1 cellular context compared by ENCODE assay signal in genomic region chr14:103245624-103246031, GRCh38.
TF ChIP-seq lines count a peak whose summit lies in the region.
"Not testable (repeated sequence)": the region's sequence is repeated elsewhere in the genome, so short reads cannot be mapped to it uniquely, and the experiment has no call there.

No MANE protein-coding gene starts in this region.

TF ChIP-seq in HepG2, 621 proteins besides CTCF, POLR2A, EP300 and RAD21 (continued from another document and continues in another):
- TF ChIP-seq AHDC1 (CRISPR knock-in tag; IDR thresholded peaks at IDR 0.05; ENCODE audit: borderline replicate concordance), result peak; percentile 31; the same call in 1 of the 2 replicates
- peak; percentile 47 for TF ChIP-seq HDAC1 (CRISPR knock-in tag; IDR thresholded peaks at IDR 0.05)
- peak; percentile 25 to 42; a peak in 2 of 4 replicates for TF ChIP-seq NR2F1 (CRISPR knock-in tag; IDR thresholded peaks at IDR 0.05)
- TF ChIP-seq CREB1 (IDR thresholded peaks at IDR 0.05); ATF7 (CRISPR knock-in tag; IDR thresholded peaks at IDR 0.05): not testable (repeated sequence)
- peak; percentile 49; the same call in 1 of the 2 replicates for TF ChIP-seq CREB1 (CRISPR knock-in tag; IDR thresholded peaks at IDR 0.05)
- 0 out of 2 replicates have a peak, but pooled peaks have one; percentile 5 for TF ChIP-seq ZNF264 (CRISPR knock-in tag; IDR thresholded peaks at IDR 0.05)
- TF ChIP-seq FOXK1 (CRISPR knock-in tag; IDR thresholded peaks at IDR 0.05; ENCODE audit: borderline replicate concordance, low read depth), result peak; percentile 43
- TF ChIP-seq RXRA (CRISPR knock-in tag; IDR thresholded peaks at IDR 0.05), result peak; percentile 16; the same call in 1 of the 2 replicates
- TF ChIP-seq, protein P1, sequence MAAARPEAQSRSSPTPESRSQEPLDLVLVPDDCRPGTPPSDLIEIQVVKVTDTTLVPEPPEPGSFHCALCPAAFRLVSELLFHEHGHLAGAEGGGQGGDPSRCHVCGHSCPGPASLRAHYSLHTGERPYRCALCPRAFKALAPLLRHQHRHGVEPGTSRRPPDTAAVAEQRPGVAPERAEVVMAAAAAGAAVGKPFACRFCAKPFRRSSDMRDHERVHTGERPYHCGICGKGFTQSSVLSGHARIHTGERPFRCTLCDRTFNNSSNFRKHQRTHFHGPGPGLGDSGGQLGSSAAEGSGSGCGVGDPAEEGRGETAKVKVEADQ (CRISPR knock-in tag; IDR thresholded peaks at IDR 0.05; ENCODE audit: borderline replicate concordance), result 0 out of 2 replicates have a peak, but pooled peaks have one; percentile 51
- 0 out of 2 replicates have a peak, but pooled peaks have one; percentile 36 for TF ChIP-seq ZNF614 (CRISPR knock-in tag; IDR thresholded peaks at IDR 0.05; ENCODE audit: borderline replicate concordance)
- TF ChIP-seq ZNF331 (CRISPR knock-in tag; IDR thresholded peaks at IDR 0.05), result peak; percentile 96
- peak; percentile 57; the same call in 1 of the 2 replicates for TF ChIP-seq HNF4G (IDR thresholded peaks at IDR 0.05; ENCODE audit: borderline replicate concordance, low read depth, low read length)
- peak; percentile 71; the same call in 1 of the 2 replicates for TF ChIP-seq HNF4G (CRISPR knock-in tag; IDR thresholded peaks at IDR 0.05; ENCODE audit: borderline replicate concordance, low read depth)
- peak; percentile 85 for TF ChIP-seq ATF7 (IDR thresholded peaks at IDR 0.05)
- peak; percentile 70 for TF ChIP-seq GATAD2A (CRISPR knock-in tag; IDR thresholded peaks at IDR 0.05)
- TF ChIP-seq FOSL2 (CRISPR knock-in tag; IDR thresholded peaks at IDR 0.05), result peak; percentile 72
- TF ChIP-seq ZFX (CRISPR knock-in tag; IDR thresholded peaks at IDR 0.05; ENCODE audit: low read depth), result peak; percentile 8; the same call in 1 of the 2 replicates
- TF ChIP-seq, protein P2, sequence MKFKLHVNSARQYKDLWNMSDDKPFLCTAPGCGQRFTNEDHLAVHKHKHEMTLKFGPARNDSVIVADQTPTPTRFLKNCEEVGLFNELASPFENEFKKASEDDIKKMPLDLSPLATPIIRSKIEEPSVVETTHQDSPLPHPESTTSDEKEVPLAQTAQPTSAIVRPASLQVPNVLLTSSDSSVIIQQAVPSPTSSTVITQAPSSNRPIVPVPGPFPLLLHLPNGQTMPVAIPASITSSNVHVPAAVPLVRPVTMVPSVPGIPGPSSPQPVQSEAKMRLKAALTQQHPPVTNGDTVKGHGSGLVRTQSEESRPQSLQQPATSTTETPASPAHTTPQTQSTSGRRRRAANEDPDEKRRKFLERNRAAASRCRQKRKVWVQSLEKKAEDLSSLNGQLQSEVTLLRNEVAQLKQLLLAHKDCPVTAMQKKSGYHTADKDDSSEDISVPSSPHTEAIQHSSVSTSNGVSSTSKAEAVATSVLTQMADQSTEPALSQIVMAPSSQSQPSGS (CRISPR knock-in tag; IDR thresholded peaks at IDR 0.05), result peak; percentile 63
- TF ChIP-seq ESRRA (CRISPR knock-in tag; IDR thresholded peaks at IDR 0.05; ENCODE audit: low read depth), result peak; percentile 92
- TF ChIP-seq RARA (CRISPR knock-in tag; IDR thresholded peaks at IDR 0.05), result peak; percentile 71; the same call in 1 of the 2 replicates
- TF ChIP-seq ZGPAT (CRISPR knock-in tag; IDR thresholded peaks at IDR 0.05), result peak; percentile 52; the same call in 1 of the 2 replicates
- TF ChIP-seq MED1 (CRISPR knock-in tag; IDR thresholded peaks at IDR 0.05), result peak; percentile 63; the same call in 1 of the 2 replicates
- TF ChIP-seq, protein P3, sequence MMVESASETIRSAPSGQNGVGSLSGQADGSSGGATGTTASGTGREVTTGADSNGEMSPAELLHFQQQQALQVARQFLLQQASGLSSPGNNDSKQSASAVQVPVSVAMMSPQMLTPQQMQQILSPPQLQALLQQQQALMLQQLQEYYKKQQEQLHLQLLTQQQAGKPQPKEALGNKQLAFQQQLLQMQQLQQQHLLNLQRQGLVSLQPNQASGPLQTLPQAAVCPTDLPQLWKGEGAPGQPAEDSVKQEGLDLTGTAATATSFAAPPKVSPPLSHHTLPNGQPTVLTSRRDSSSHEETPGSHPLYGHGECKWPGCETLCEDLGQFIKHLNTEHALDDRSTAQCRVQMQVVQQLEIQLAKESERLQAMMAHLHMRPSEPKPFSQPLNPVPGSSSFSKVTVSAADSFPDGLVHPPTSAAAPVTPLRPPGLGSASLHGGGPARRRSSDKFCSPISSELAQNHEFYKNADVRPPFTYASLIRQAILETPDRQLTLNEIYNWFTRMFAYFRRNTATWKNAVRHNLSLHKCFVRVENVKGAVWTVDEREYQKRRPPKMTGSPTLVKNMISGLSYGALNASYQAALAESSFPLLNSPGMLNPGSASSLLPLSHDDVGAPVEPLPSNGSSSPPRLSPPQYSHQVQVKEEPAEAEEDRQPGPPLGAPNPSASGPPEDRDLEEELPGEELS (CRISPR knock-in tag; IDR thresholded peaks at IDR 0.05), result peak; percentile 76
- TF ChIP-seq PATZ1 (CRISPR knock-in tag; IDR thresholded peaks at IDR 0.05), result peak; percentile 62; the same call in 1 of the 2 replicates
- TF ChIP-seq PHF21A (CRISPR knock-in tag; IDR thresholded peaks at IDR 0.05), result 0 out of 2 replicates have a peak, but pooled peaks have one; percentile 26
- peak; percentile 63; the same call in 1 of the 2 replicates for TF ChIP-seq ARID5B (CRISPR knock-in tag; IDR thresholded peaks at IDR 0.05)
- 0 out of 2 replicates have a peak, but pooled peaks have one; percentile 42 for TF ChIP-seq FOXA3 (CRISPR knock-in tag; IDR thresholded peaks at IDR 0.05)
- TF ChIP-seq HOXA3 (CRISPR knock-in tag; IDR thresholded peaks at IDR 0.05), result peak; percentile 37; the same call in 1 of the 2 replicates
- TF ChIP-seq ZNF12 (CRISPR knock-in tag; IDR thresholded peaks at IDR 0.05), result peak; percentile 9; the same call in 1 of the 2 replicates
- 0 out of 2 replicates have a peak, but pooled peaks have one; percentile 27 for TF ChIP-seq NCOA2 (CRISPR knock-in tag; IDR thresholded peaks at IDR 0.05)
- TF ChIP-seq FOXP1 (IDR thresholded peaks at IDR 0.05), result 0 out of 2 replicates have a peak, but pooled peaks have one; percentile 11
- peak; percentile 58 for TF ChIP-seq FOXP1 (CRISPR knock-in tag; IDR thresholded peaks at IDR 0.05)
- TF ChIP-seq, protein P4, sequence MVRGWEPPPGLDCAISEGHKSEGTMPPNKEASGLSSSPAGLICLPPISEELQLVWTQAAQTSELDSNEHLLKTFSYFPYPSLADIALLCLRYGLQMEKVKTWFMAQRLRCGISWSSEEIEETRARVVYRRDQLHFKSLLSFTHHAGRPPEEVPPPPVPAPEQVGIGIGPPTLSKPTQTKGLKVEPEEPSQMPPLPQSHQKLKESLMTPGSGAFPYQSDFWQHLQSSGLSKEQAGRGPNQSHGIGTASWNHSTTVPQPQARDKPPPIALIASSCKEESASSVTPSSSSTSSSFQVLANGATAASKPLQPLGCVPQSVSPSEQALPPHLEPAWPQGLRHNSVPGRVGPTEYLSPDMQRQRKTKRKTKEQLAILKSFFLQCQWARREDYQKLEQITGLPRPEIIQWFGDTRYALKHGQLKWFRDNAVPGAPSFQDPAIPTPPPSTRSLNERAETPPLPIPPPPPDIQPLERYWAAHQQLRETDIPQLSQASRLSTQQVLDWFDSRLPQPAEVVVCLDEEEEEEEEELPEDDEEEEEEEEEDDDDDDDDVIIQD (CRISPR knock-in tag; IDR thresholded peaks at IDR 0.05; ENCODE audit: low read depth), result peak; percentile 34; the same call in 1 of the 2 replicates
- TF ChIP-seq SOX5 (CRISPR knock-in tag; IDR thresholded peaks at IDR 0.05; ENCODE audit: borderline replicate concordance), result peak; percentile 89
- 0 out of 2 replicates have a peak, but pooled peaks have one; percentile 21 for TF ChIP-seq ELF3 (CRISPR knock-in tag; IDR thresholded peaks at IDR 0.05)
- peak; percentile 58; the same call in 1 of the 2 replicates for TF ChIP-seq PITX1 (CRISPR knock-in tag; IDR thresholded peaks at IDR 0.05)
- peak; percentile 35; the same call in 1 of the 2 replicates for TF ChIP-seq FOXK2 (IDR thresholded peaks at IDR 0.05)
- peak; percentile 59; the same call in 1 of the 2 replicates for TF ChIP-seq SP5 (CRISPR knock-in tag; IDR thresholded peaks at IDR 0.05; ENCODE audit: borderline replicate concordance, low read depth)
- peak; percentile 64; the same call in 1 of the 2 replicates for TF ChIP-seq NR2F6 (IDR thresholded peaks at IDR 0.05)
- peak; percentile 75 for TF ChIP-seq NR2F6 (CRISPR knock-in tag; IDR thresholded peaks at IDR 0.05)
- TF ChIP-seq SAP130 (CRISPR knock-in tag; IDR thresholded peaks at IDR 0.05; ENCODE audit: low read depth), result peak; percentile 48
- TF ChIP-seq NR2C2 (CRISPR knock-in tag; IDR thresholded peaks at IDR 0.05; ENCODE audit: borderline replicate concordance), result peak; percentile 34; the same call in 1 of the 2 replicates
- 0 out of 2 replicates have a peak, but pooled peaks have one; percentile 43 for TF ChIP-seq JUN (CRISPR knock-in tag; IDR thresholded peaks at IDR 0.05)
